ENCODE assay signal across 1 cellular context in the genomic region with DNA sequence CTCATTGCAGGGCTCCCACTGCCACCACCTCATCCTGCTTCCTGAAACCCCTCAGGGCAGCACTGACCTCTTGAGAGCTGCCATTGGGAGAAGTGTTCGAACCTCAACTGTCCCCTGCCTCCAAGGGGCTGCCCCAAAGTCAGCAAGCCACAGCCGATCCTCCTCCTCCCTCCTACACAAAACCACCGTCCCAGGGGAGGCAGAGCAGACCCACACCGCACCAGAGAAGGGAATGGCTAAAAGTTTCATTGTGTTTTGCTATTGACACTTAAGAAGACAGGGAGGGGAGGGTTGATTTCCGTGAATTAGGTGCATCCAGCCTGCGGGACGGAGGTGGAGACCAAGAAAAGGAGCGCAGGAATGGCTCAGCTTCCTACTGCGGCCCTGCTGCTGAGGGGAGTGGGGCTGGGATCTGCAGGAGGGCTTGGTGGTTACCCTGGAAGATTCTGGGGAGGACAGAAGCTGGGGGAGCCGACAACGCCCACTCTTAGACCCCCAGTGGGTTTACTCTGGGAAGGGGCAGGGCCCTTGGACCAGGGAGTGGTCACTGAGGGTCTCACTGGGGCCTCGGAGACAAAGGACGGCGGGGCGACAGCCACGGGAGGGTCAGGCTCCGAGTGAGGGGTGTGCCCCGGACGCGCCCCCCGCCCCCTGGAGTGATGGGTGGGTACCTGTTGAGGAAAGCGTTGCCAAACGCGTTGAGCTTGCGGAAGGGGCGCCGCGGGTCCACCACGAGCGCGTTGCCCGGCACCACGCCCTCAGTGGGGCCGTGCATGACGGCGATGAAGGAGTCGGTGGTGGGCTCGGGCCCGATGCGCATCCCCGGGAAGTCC.
TF ChIP-seq lines count a peak whose summit lies in the region.

No MANE protein-coding gene starts in this region.

TF ChIP-seq in liver, 16 proteins besides CTCF, POLR2A, EP300 and RAD21 (continued from another document):
- no peak for TF ChIP-seq HNF4A (conservative IDR thresholded peaks at IDR 0.05)
TF ChIP-seq in liver: peak in this region for 0.
